ENCODE assay signal across 11 cellular contexts in genomic region chr2:178962805-178963433, GRCh38.
"Had no signal": no experiment of that assay in that cellular context is flagged by ENCODE, and none has a peak within 500 bp of the region (broad histone marks: within the 10 kb centered on the region; RNA-seq: fewer than 3 reads in every experiment).

No MANE protein-coding gene starts in this region.

- H3K9me3 Mint-ChIP-seq: activated naive CD8-positive, alpha-beta T cell treated with anti-CD3 and anti-CD28 coated beads for 36 hours had no signal

- H3K27ac Mint-ChIP-seq: activated naive CD8-positive, alpha-beta T cell treated with anti-CD3 and anti-CD28 coated beads for 36 hours; nephron had no signal

- H3K4me3 ChIP-seq: lower lobe of right lung, spleen, transverse colon, uterus had no signal

- H3K27me3 ChIP-seq: spleen, transverse colon, uterus had no signal

- H3K9me3 ChIP-seq: lower lobe of right lung, spleen, transverse colon, uterus had no signal

- H3K27ac ChIP-seq: lower lobe of right lung, spleen, transverse colon, uterus, WERI-Rb-1 had no signal

- H3K4me1 Mint-ChIP-seq: nephron had no signal

- H3K27me3 Mint-ChIP-seq: activated naive CD8-positive, alpha-beta T cell treated with anti-CD3 and anti-CD28 coated beads for 36 hours had no signal

- H3K4me3 Mint-ChIP-seq: activated naive CD8-positive, alpha-beta T cell treated with anti-CD3 and anti-CD28 coated beads for 36 hours; nephron had no signal

- H3K36me3 ChIP-seq: lower lobe of right lung, spleen, transverse colon, uterus, WERI-Rb-1 had no signal

- ATAC-seq: lower lobe of right lung had no signal

- H3K4me1 ChIP-seq: lower lobe of right lung, spleen, transverse colon, uterus had no signal

- DNase-seq: activated CD4-positive, alpha-beta T cell treated with anti-CD3 and anti-CD28 coated beads, Interleukin-2, amount 50 U/mL, for 4 hours; activated naive CD8-positive, alpha-beta T cell treated with anti-CD3 and anti-CD28 coated beads for 36 hours; amniotic stem cell; lower lobe of right lung; spleen; stimulated activated naive CD4-positive, alpha-beta T cell treated with Interleukin-2 at 50 U/mL for 16 hours; T1000; transverse colon; uterus; WERI-Rb-1 had no signal
